Comparison of ENCODE assay signal across 9 cellular contexts in genomic region chr2:127407661-127408003, GRCh38. TPM values are rescaled to one million over a fixed set of nuclear protein-coding genes. Genes with fewer than 3 reads are reported as not detected.
DNase-seq lines count a peak whose midpoint lies in the region; ATAC-seq and TF ChIP-seq lines count a peak whose summit lies in the region.
"Had no signal": no experiment of that assay in that cellular context is flagged by ENCODE, and none has a peak within 500 bp of the region (broad histone marks: within the 10 kb centered on the region; RNA-seq: fewer than 3 reads in every experiment).

No MANE protein-coding gene starts in this region.

- no peaks in the 10 kb centered on the region for H3K9me3 Mint-ChIP-seq in CD8-positive, alpha-beta memory T cell
- no peaks in the 10 kb centered on the region for H3K9me3 Mint-ChIP-seq in activated naive CD8-positive, alpha-beta T cell (ENCODE audit: low read depth)
- no peaks in the 10 kb centered on the region for H3K9me3 Mint-ChIP-seq in type B pancreatic cell

- peak overlapping the region; percentile 11 for H3K4me3 ChIP-seq in CD8-positive, alpha-beta memory T cell (ENCODE audit: low read length)
- no peak overlapping the region for H3K4me3 ChIP-seq in left lung

- POLR2A ChIA-PET in CD8-positive, alpha-beta memory T cell (lab: Charles Lee), result interaction anchor here (0.6 kb wide), 1 partner anchor 114 kb away, joined by 4 read pairs; the partner anchor contains the start of gene ERCC3

- H3K27me3 Mint-ChIP-seq in CD8-positive, alpha-beta memory T cell, result no peaks in the 10 kb centered on the region
- H3K27me3 Mint-ChIP-seq in activated naive CD8-positive, alpha-beta T cell, result no peaks in the 10 kb centered on the region
- H3K27me3 Mint-ChIP-seq in type B pancreatic cell, result peaks cover 8% of the 10 kb centered on the region

- H3K36me3 Mint-ChIP-seq in CD8-positive, alpha-beta memory T cell, result peaks cover 0 to 2% (median 0%) of the 10 kb centered on the region in 3 donors
- H3K36me3 Mint-ChIP-seq in activated naive CD8-positive, alpha-beta T cell, result no peaks in the 10 kb centered on the region
- H3K36me3 Mint-ChIP-seq in type B pancreatic cell, result no peaks in the 10 kb centered on the region

- intact Hi-C loops in left lung (cut with DNase I), result no loop called here

- H3K27me3 ChIP-seq in CD8-positive, alpha-beta memory T cell (ENCODE audit: insufficient read depth, low read length, poor library complexity, severe bottlenecking), result no peaks in the 10 kb centered on the region
- no peaks in the 10 kb centered on the region for H3K27me3 ChIP-seq in left lung

- peak overlapping the region; percentile 59 to 89 (median 70) for H3K4me3 Mint-ChIP-seq in CD8-positive, alpha-beta memory T cell
- H3K4me3 Mint-ChIP-seq in activated naive CD8-positive, alpha-beta T cell, result peak overlapping the region; percentile 57
- H3K4me3 Mint-ChIP-seq in type B pancreatic cell, result peak overlapping the region; percentile 76

- ATAC-seq in HG02798 (IDR thresholded peaks at IDR 0.05; ENCODE audit: poor library complexity, unreplicated experiment), result peak; percentile 10
- ATAC-seq in left lung, result peak; percentile 43

- peak overlapping the region; percentile 18 for H3K27ac ChIP-seq in CD8-positive, alpha-beta memory T cell (ENCODE audit: low read depth, low read length)
- peak overlapping the region; percentile 79 to 91 for H3K27ac ChIP-seq in left lung

- TF ChIP-seq CTCF in left lung (IDR thresholded peaks at IDR 0.05), result no peak
- TF ChIP-seq CTCF in type B pancreatic cell (conservative IDR thresholded peaks at IDR 0.05), result no peak

- H3K4me1 Mint-ChIP-seq in CD8-positive, alpha-beta memory T cell, result peaks cover 10 to 30% (median 28%) of the 10 kb centered on the region in 3 donors
- peaks cover 28% of the 10 kb centered on the region for H3K4me1 Mint-ChIP-seq in activated naive CD8-positive, alpha-beta T cell (ENCODE audit: low read depth)
- H3K4me1 Mint-ChIP-seq in type B pancreatic cell (ENCODE audit: unreplicated experiment), result peaks cover 15% of the 10 kb centered on the region

- CTCF ChIA-PET in CD8-positive, alpha-beta memory T cell (lab: Charles Lee), result no interaction called here

- no peaks in the 10 kb centered on the region for H3K36me3 ChIP-seq in CD8-positive, alpha-beta memory T cell (ENCODE audit: insufficient read depth, low read length)
- H3K36me3 ChIP-seq in left lung, result no peaks in the 10 kb centered on the region

- no peaks in the 10 kb centered on the region for H3K9me3 ChIP-seq in CD8-positive, alpha-beta memory T cell (ENCODE audit: low read length)
- no peaks in the 10 kb centered on the region for H3K9me3 ChIP-seq in left lung

- peak overlapping the region; percentile 65 to 97 (median 81) for H3K27ac Mint-ChIP-seq in CD8-positive, alpha-beta memory T cell
- no peak overlapping the region for H3K27ac Mint-ChIP-seq in activated naive CD8-positive, alpha-beta T cell
- H3K27ac Mint-ChIP-seq in type B pancreatic cell, result no peak overlapping the region

- H3K4me1 ChIP-seq in CD8-positive, alpha-beta memory T cell (ENCODE audit: insufficient read depth, low read length), result peaks cover 19% of the 10 kb centered on the region
- H3K4me1 ChIP-seq in left lung, result peaks cover 29 to 59% of the 10 kb centered on the region in 2 donors

- no peak for DNase-seq in CD8-positive, alpha-beta memory T cell
- DNase-seq in left lung, result no peak
- DNase-seq in type B pancreatic cell (ENCODE audit: extremely low spot score, unreplicated experiment), result no peak
- no peak for DNase-seq in DMS 273 (lab: John Stamatoyannopoulos, UW; ENCODE audit: unreplicated experiment)
- DNase-seq in NCI-H446 (lab: John Stamatoyannopoulos, UW), result no peak
- DNase-seq in stimulated activated CD4-positive, alpha-beta T cell treated with anti-CD3 and anti-CD28 coated beads, Interleukin-2, amount 100 ng/mL, for 48 hours, result no peak

RNA-seq across cellular contexts. Expression of gene PROC, which starts 10.6 kb away (rescaled TPM):
- total RNA-seq in CD8-positive, alpha-beta memory T cell, result under 1 TPM in 1 of 2 experiments, not detected in 1; 0.13 TPM
- not detected for polyA plus RNA-seq in CD8-positive, alpha-beta memory T cell
- total RNA-seq in left lung (under 1 TPM in 1 of 2 donors, not detected in 1; 0.50 TPM), type B pancreatic cell (ENCODE audit: low replicate concordance) (8.9 and 18.7 TPM in 2 replicates)
- total RNA-seq: glomerular endothelial cell had no signal

RNA-seq across cellular contexts. Expression of gene MAP3K2, which starts 19.9 kb away (rescaled TPM):
- total RNA-seq in CD8-positive, alpha-beta memory T cell, result 10 to 100 TPM; 55.9 to 57.7 TPM
- polyA plus RNA-seq in CD8-positive, alpha-beta memory T cell, result 65.0 TPM
- total RNA-seq in left lung, result 10 to 100 TPM; 61.4 to 84.9 TPM
- total RNA-seq in type B pancreatic cell (ENCODE audit: low replicate concordance), result 30.8 and 34.5 TPM in 2 replicates

Comparison
In these comparisons a context has a peak if more than half of its experiments do, and no peak if none do; other contexts are left out.
1. H3K27ac Mint-ChIP-seq: peak in CD8-positive, alpha-beta memory T cell (8 of 8); none in activated naive CD8-positive, alpha-beta T cell (single experiment) and type B pancreatic cell (single experiment).
2. Peak in every context shown above with its lines, with median percentiles within 50 percentile points of each other: H3K4me3 Mint-ChIP-seq.